ENCODE assay signal across 1 cellular context in genomic region chr6:3165631-3166534, GRCh38.
TF ChIP-seq lines count a peak whose summit lies in the region.

No MANE protein-coding gene starts in this region.

TF ChIP-seq in endothelial cell of umbilical vein, 7 proteins besides CTCF, POLR2A, EP300 and RAD21 (continued from another document):
- no peak for TF ChIP-seq MYC (IDR thresholded peaks at IDR 0.05; ENCODE audit: low read depth, low read length)
- no peak for TF ChIP-seq POLR2AphosphoS5 (IDR thresholded peaks at IDR 0.05; ENCODE audit: insufficient read depth, low read depth, low read length)
- no peak for TF ChIP-seq EZH2 (IDR thresholded peaks at IDR 0.05; ENCODE audit: borderline replicate concordance, low read depth, low read length, severe bottlenecking)
- peak; percentile 97 for TF ChIP-seq GATA2 (IDR thresholded peaks at IDR 0.05; ENCODE audit: insufficient read depth, insufficient read length, low read depth, low read length)
- TF ChIP-seq JUN (IDR thresholded peaks at IDR 0.05; ENCODE audit: borderline replicate concordance, insufficient read depth, insufficient read length, low read depth), result peak; percentile 55
- TF ChIP-seq FOS (IDR thresholded peaks at IDR 0.05; ENCODE audit: borderline replicate concordance, insufficient read depth, low read length), result peak; percentile 70
